8 cellular contexts compared by ENCODE assay signal in genomic region chr12:8914716-8915526, GRCh38.
DNase-seq lines count a peak whose midpoint lies in the region; ATAC-seq lines count a peak whose summit lies in the region.

No MANE protein-coding gene starts in this region.

- H3K27ac ChIP-seq in epithelial cell of prostate (peak overlapping the region; percentile 78), muscle layer of colon (ENCODE audit: low read depth, low read length) (peak overlapping the region; percentile 76)

- H3K9ac ChIP-seq in muscle layer of colon (ENCODE audit: low read length): peak overlapping the region; percentile 34

- peak overlapping the region; percentile 59 to 78 for H3K4me3 ChIP-seq in muscle layer of colon (ENCODE audit: low read depth in 1 of 2, low read length in 2 of 2)

- H3K4me1 ChIP-seq in muscle layer of colon (ENCODE audit: insufficient read depth, low read length): peaks cover 19% of the 10 kb centered on the region

- peak; percentile 64 for DNase-seq in 8988T
- DNase-seq in NCI-H526 treated with DMSO at 0.1 percent for 48 hours (lab: John Stamatoyannopoulos, UW): peak; percentile 73
- DNase-seq in activated CD8-positive, alpha-beta memory T cell treated with anti-CD3 and anti-CD28 coated beads, Interleukin-2, amount 50 U/mL, for 4 hours: peak; percentile 62
- no peak for DNase-seq in epithelial cell of prostate (ENCODE audit: low read depth, low spot score)
- DNase-seq in stimulated activated CD8-positive, alpha-beta memory T cell treated with anti-CD3 and anti-CD28 coated beads, Interleukin-4, amount 100 ng/mL, for 48 hours: peak; percentile 71

- peak; percentile 88 for ATAC-seq in GM18511 (IDR thresholded peaks at IDR 0.05; ENCODE audit: unreplicated experiment)
- peak; percentile 81 for ATAC-seq in HG03066 (IDR thresholded peaks at IDR 0.05; ENCODE audit: low read depth, unreplicated experiment)

- no peaks in the 10 kb centered on the region for H3K27me3 ChIP-seq in muscle layer of colon (ENCODE audit: control insufficient read depth in 1 of 2, insufficient read depth in 2 of 2, low read length in 2 of 2)

- H3K36me3 ChIP-seq in muscle layer of colon (ENCODE audit: insufficient read depth, low read length): peaks cover 11% of the 10 kb centered on the region

- no peaks in the 10 kb centered on the region for H3K9me3 ChIP-seq in muscle layer of colon (ENCODE audit: low read length)
